Comparison of ENCODE assay signal across 8 cellular contexts in genomic region chr6:30453508-30454206, GRCh38. TPM values are rescaled to one million over a fixed set of nuclear protein-coding genes. Genes with fewer than 3 reads are reported as not detected.
DNase-seq lines count a peak whose midpoint lies in the region; FAIRE-seq and TF ChIP-seq lines count a peak whose summit lies in the region.
"Not testable (repeated sequence)": the region's sequence is repeated elsewhere in the genome, so short reads cannot be mapped to it uniquely, and the experiment has no call there.

No MANE protein-coding gene starts in this region.

- TF ChIP-seq POLR2A in vagina (IDR thresholded peaks at IDR 0.05) = not testable (repeated sequence)

- H3K27ac ChIP-seq in PC-9; keratinocyte (ENCODE audit: control insufficient read depth, insufficient read depth, low read length); vagina: not testable (repeated sequence)

- H4K20me1 ChIP-seq in PC-9 (ENCODE audit: insufficient read depth); keratinocyte (ENCODE audit: control insufficient read depth, extremely low read depth, insufficient read depth, low read length): not testable (repeated sequence)

- DNase-seq in GM12865 (ENCODE audit: low read depth) (peak; percentile 80), M059J (ENCODE audit: low read depth) (peak; percentile 88), PC-9 (peak; percentile 59 to 87), choroid plexus epithelial cell (ENCODE audit: low read depth) (peak; percentile 92), keratinocyte (ENCODE audit: low read depth, low spot score) (peak; percentile 40)
- peak; percentile 64 to 74 for DNase-seq in activated CD8-positive, alpha-beta memory T cell treated with anti-CD3 and anti-CD28 coated beads for 4 hours (ENCODE audit: low read depth in 2 of 2)
- not testable (repeated sequence) for DNase-seq in vagina (ENCODE audit: extremely low spot score in 2 of 2)

- not testable (repeated sequence) for H3K4me2 ChIP-seq in PC-9; keratinocyte (ENCODE audit: control insufficient read depth, extremely low read depth, insufficient read depth, low read depth, low read length)
- peak overlapping the region; percentile 66 for H3K4me2 ChIP-seq in skeletal muscle satellite cell (ENCODE audit: low read length)

- H3K9ac ChIP-seq in keratinocyte (ENCODE audit: control insufficient read depth, extremely low read depth, insufficient read depth, low read length); skeletal muscle satellite cell (ENCODE audit: low read depth, low read length): not testable (repeated sequence)

- not testable (repeated sequence) for FAIRE-seq in keratinocyte (lab: Jason Lieb, UNC)

- not testable (repeated sequence) for H3K9me2 ChIP-seq in PC-9 (ENCODE audit: insufficient read depth)

- not testable (repeated sequence) for H3K36me3 ChIP-seq in PC-9 (ENCODE audit: low read depth); keratinocyte (ENCODE audit: control insufficient read depth in 2 of 2, extremely low read depth in 1 of 2, insufficient read depth in 2 of 2, low read length in 2 of 2); skeletal muscle satellite cell (ENCODE audit: insufficient read depth, low read length); vagina

- not testable (repeated sequence) for H3K79me2 ChIP-seq in PC-9 (ENCODE audit: low read depth); keratinocyte (ENCODE audit: control insufficient read depth, insufficient read depth, low read length)

- H3K4me3 ChIP-seq in GM12865 (ENCODE audit: low read depth, low read length); PC-9; choroid plexus epithelial cell (ENCODE audit: low read depth, low read length); keratinocyte (ENCODE audit: control insufficient read depth in 2 of 3, extremely low read depth in 1 of 3, insufficient read depth in 2 of 3, low read depth in 1 of 3, low read length in 3 of 3); skeletal muscle satellite cell (ENCODE audit: low read length): not testable (repeated sequence)
- peak overlapping the region in 1 of 2 donors; percentile 16 for H3K4me3 ChIP-seq in vagina

- not testable (repeated sequence) for H3K9me1 ChIP-seq in keratinocyte (ENCODE audit: control insufficient read depth, extremely low read depth, insufficient read depth, low read length)

- not testable (repeated sequence) for H3F3A ChIP-seq in PC-9 (ENCODE audit: insufficient read depth, low read depth)

- BruUV-seq in PC-9 (replicated peaks; lab: Mats Ljungman, UMichigan) = not testable (repeated sequence)

- H3K9me3 ChIP-seq in PC-9 (ENCODE audit: insufficient read depth, low read depth); keratinocyte (ENCODE audit: control insufficient read depth, low read depth, low read length); skeletal muscle satellite cell (replicated peaks; ENCODE audit: low read length); vagina: not testable (repeated sequence)

- POLR2A ChIA-PET in PC-9 (lab: Charles Lee; ENCODE audit: unreplicated experiment) = not testable (repeated sequence)

- CTCF ChIA-PET in PC-9 (lab: Charles Lee) = interaction anchor here (0.7 to 1.8 kb wide), 7 partner anchors 14 to 521 kb away, joined by 3 to 9 read pairs (median 3); partner anchors contain the start of gene DHX16

- peaks cover 82% of the 10 kb centered on the region for H3K27me3 ChIP-seq in PC-9 (ENCODE audit: insufficient read depth, low read depth)
- peaks cover 79% of the 10 kb centered on the region for H3K27me3 ChIP-seq in keratinocyte (ENCODE audit: control insufficient read depth, extremely low read depth, insufficient read depth, low read length)
- H3K27me3 ChIP-seq in skeletal muscle satellite cell (ENCODE audit: control insufficient read depth, insufficient read depth, low read length) = peaks cover 81% of the 10 kb centered on the region
- not testable (repeated sequence) for H3K27me3 ChIP-seq in vagina

- not testable (repeated sequence) for H3K4me1 ChIP-seq in PC-9 (replicated peaks; ENCODE audit: insufficient read depth); skeletal muscle satellite cell (ENCODE audit: control insufficient read depth, insufficient read depth, low read length)
- H3K4me1 ChIP-seq in keratinocyte (ENCODE audit: control insufficient read depth, extremely low read depth, insufficient read depth, low read length) (peaks cover 15% of the 10 kb centered on the region), vagina (peaks cover 13% of the 10 kb centered on the region)

- dilution Hi-C loops in keratinocyte (cut with MboI; ENCODE audit: extremely low pct_ligation_motif_present, low sequenced_read_pairs) = not testable (repeated sequence)

- peak; percentile 68 for TF ChIP-seq CTCF in GM12865 (IDR thresholded peaks at IDR 0.05; ENCODE audit: insufficient read depth, low read depth, low read length, missing control alignments)
- peak; percentile 80 for TF ChIP-seq CTCF in PC-9 (conservative IDR thresholded peaks at IDR 0.05)
- TF ChIP-seq CTCF in choroid plexus epithelial cell (conservative IDR thresholded peaks at IDR 0.05; ENCODE audit: low read depth, low read length) = peak; percentile 82
- TF ChIP-seq CTCF in keratinocyte (optimal IDR thresholded peaks at IDR 0.05 in 1 of 3, IDR thresholded peaks at IDR 0.05 in 1 of 3, conservative IDR thresholded peaks at IDR 0.05 in 1 of 3; ENCODE audit: extremely low read depth in 1 of 3, insufficient read depth in 2 of 3, low read length in 3 of 3) = peak; percentile 83 to 90 (median 84)
- TF ChIP-seq CTCF in vagina (IDR thresholded peaks at IDR 0.05) = peak; percentile 8 to 68 (median 39)

- intact Hi-C loops in PC-9 (cut with micrococcal nuclease; ENCODE audit: unreplicated experiment) = loop anchor here (1.0 to 10.0 kb wide), 4 partner anchors 99 to 931 kb away; no protein-coding TSS in a partner anchor
- intact Hi-C loops in vagina (cut with DNase I) = not testable (repeated sequence)

- not testable (repeated sequence) for H2AFZ ChIP-seq in PC-9; keratinocyte (ENCODE audit: control insufficient read depth, low read length)

RNA-seq across cellular contexts. Expression of gene HLA-E, which starts 35.7 kb away (rescaled TPM):
- 643 and 778 TPM in 2 replicates for total RNA-seq in M059J (2014; rRNA removed; shearing (Covaris generic))
- 125 and 160 TPM in 2 replicates for total RNA-seq in PC-9 (2021)
- 108 to 177 TPM (median 123 TPM) in 3 replicates for polyA plus RNA-seq in keratinocyte
- 103 TPM for polyA plus RNA-seq in keratinocyte (2011; ENCODE audit: low read depth)
- polyA plus RNA-seq in keratinocyte (2011; cell fraction: cytosol; rRNA removed) = 77.7 and 98.8 TPM in 2 replicates
- 209 and 216 TPM in 2 replicates for polyA plus RNA-seq in keratinocyte (2011; cell fraction: nucleus; rRNA removed)
- polyA plus RNA-seq in keratinocyte (2012; ENCODE audit: low replicate concordance) = 127 and 177 TPM in 2 replicates
- 97.8 to 136 TPM (median 115 TPM) in 3 replicates for polyA minus RNA-seq in keratinocyte
- 130 TPM for polyA minus RNA-seq in keratinocyte (2011; cell fraction: cytosol; rRNA and poly(A)+ RNA removed)
- polyA minus RNA-seq in keratinocyte (2011; cell fraction: nucleus; rRNA and poly(A)+ RNA removed) = 141 and 156 TPM in 2 replicates
- 110 and 115 TPM in 2 replicates for total RNA-seq in skeletal muscle satellite cell (2012; rRNA removed)
- 618 TPM for total RNA-seq in vagina
